In genomic region chr3:15800780-15801179, GRCh38 we compare ENCODE assay signal across 15 cellular contexts. TPM values are rescaled to one million over a fixed set of nuclear protein-coding genes. Genes with fewer than 3 reads are reported as not detected.
DNase-seq lines count a peak whose midpoint lies in the region; ATAC-seq, FAIRE-seq and TF ChIP-seq lines count a peak whose summit lies in the region.
"Had no signal": no experiment of that assay in that cellular context is flagged by ENCODE, and none has a peak within 500 bp of the region (broad histone marks: within the 10 kb centered on the region; RNA-seq: fewer than 3 reads in every experiment).

No MANE protein-coding gene starts in this region.

- no peaks in the 10 kb centered on the region for H3K36me3 ChIP-seq in adipocyte (ENCODE audit: control insufficient read depth, insufficient read depth, low read length, severe bottlenecking)
- H3K36me3 ChIP-seq in osteoblast (ENCODE audit: insufficient read depth, low read length): no peaks in the 10 kb centered on the region
- H3K36me3 ChIP-seq: neural progenitor cell had no signal

- TF ChIP-seq CTCF in D721Med (IDR thresholded peaks at IDR 0.05; ENCODE audit: insufficient read depth, missing control alignments) (no peak), NB4 (IDR thresholded peaks at IDR 0.05; ENCODE audit: low read depth, low read length) (no peak), osteoblast (IDR thresholded peaks at IDR 0.05; ENCODE audit: extremely low read depth, low read depth, low read length) (no peak)

- H3K4me3 ChIP-seq in NB4 (ENCODE audit: low read depth, low read length) (no peak overlapping the region), adipocyte (ENCODE audit: low read length) (no peak overlapping the region), osteoblast (ENCODE audit: insufficient read depth, low read length) (no peak overlapping the region)
- H3K4me3 ChIP-seq: neural progenitor cell had no signal

- H3K9me3 ChIP-seq in adipocyte (ENCODE audit: control insufficient read depth, low read length): no peaks in the 10 kb centered on the region
- no peaks in the 10 kb centered on the region for H3K9me3 ChIP-seq in osteoblast (ENCODE audit: low read depth, low read length)

- intact Hi-C loops in Right ventricle myocardium superior (cut with DNase I): no loop called here

- H3K9ac ChIP-seq in adipocyte (ENCODE audit: low read length): no peak overlapping the region
- H3K9ac ChIP-seq: neural progenitor cell had no signal

- peak; percentile 84 for FAIRE-seq in D721Med (lab: Jason Lieb, UNC)

- DNase-seq in D721Med (ENCODE audit: insufficient read length, low spot score): no peak
- peak; percentile 23 for DNase-seq in NB4 (ENCODE audit: low read depth)
- peak; percentile 65 for DNase-seq in adipocyte (ENCODE audit: low read depth)
- DNase-seq in osteoblast (ENCODE audit: insufficient read length, low spot score, missing footprints): no peak
- DNase-seq in germinal center (ENCODE audit: low spot score): no peak
- DNase-seq in RPMI8226: no peak
- DNase-seq in DMS53 treated with DMSO at 0.1 percent for 48 hours (lab: John Stamatoyannopoulos, UW; ENCODE audit: unreplicated experiment): no peak
- DNase-seq in Right ventricle myocardium superior: no peak
- DNase-seq: activated CD8-positive, alpha-beta memory T cell treated with anti-CD3 and anti-CD28 coated beads, Interleukin-2, amount 50 U/mL, for 48 hours; COR-L47; head of caudate nucleus; NCI-H2171; substantia nigra; T-helper 9 cell had no signal

- H2AFZ ChIP-seq in osteoblast (ENCODE audit: low read length): no peak overlapping the region
- H2AFZ ChIP-seq: neural progenitor cell had no signal

- no peaks in the 10 kb centered on the region for H4K20me1 ChIP-seq in osteoblast (ENCODE audit: insufficient read depth, low read length)

- no peak for ATAC-seq in Right ventricle myocardium superior (ENCODE audit: poor library complexity)

- H3K79me2 ChIP-seq in osteoblast (ENCODE audit: insufficient read depth, low read length): peaks cover 67% of the 10 kb centered on the region

- H3K4me1 ChIP-seq in adipocyte (ENCODE audit: control insufficient read depth, insufficient read depth, low read length) (peaks cover 38% of the 10 kb centered on the region), osteoblast (ENCODE audit: insufficient read depth, low read length) (peaks cover 40% of the 10 kb centered on the region)

- no peaks in the 10 kb centered on the region for H3K27me3 ChIP-seq in adipocyte (replicated peaks; ENCODE audit: control insufficient read depth, insufficient read depth, low read length)
- H3K27me3 ChIP-seq in osteoblast (ENCODE audit: insufficient read depth, low read length): no peaks in the 10 kb centered on the region
- H3K27me3 ChIP-seq: neural progenitor cell had no signal

- no peak overlapping the region for H3K4me2 ChIP-seq in osteoblast (ENCODE audit: insufficient read depth, low read length)
- H3K4me2 ChIP-seq: neural progenitor cell had no signal

- peak overlapping the region; percentile 40 for H3K27ac ChIP-seq in osteoblast (ENCODE audit: low read depth, low read length)
- H3K27ac ChIP-seq: neural progenitor cell had no signal

- no peak for TF ChIP-seq POLR2A in NB4 (IDR thresholded peaks at IDR 0.05; ENCODE audit: extremely low read depth, insufficient read length)

RNA-seq across cellular contexts. Expression of gene ANKRD28, which starts 3.0 kb away (rescaled TPM):
- 215 and 223 TPM in 2 replicates for total RNA-seq in osteoblast
- total RNA-seq in Right ventricle myocardium superior: 21.9 TPM

Comparison
In these comparisons a context has a peak if more than half of its experiments do, and no peak if none do; other contexts are left out.
1. DNase-seq: peak in NB4 (single experiment) and adipocyte (single experiment); none in D721Med (single experiment), osteoblast (single experiment), germinal center (single experiment), RPMI8226 (single experiment), DMS53 treated with DMSO at 0.1 percent for 48 hours (single experiment) and Right ventricle myocardium superior (single experiment).